1 cellular context compared by ENCODE assay signal in the genomic region with DNA sequence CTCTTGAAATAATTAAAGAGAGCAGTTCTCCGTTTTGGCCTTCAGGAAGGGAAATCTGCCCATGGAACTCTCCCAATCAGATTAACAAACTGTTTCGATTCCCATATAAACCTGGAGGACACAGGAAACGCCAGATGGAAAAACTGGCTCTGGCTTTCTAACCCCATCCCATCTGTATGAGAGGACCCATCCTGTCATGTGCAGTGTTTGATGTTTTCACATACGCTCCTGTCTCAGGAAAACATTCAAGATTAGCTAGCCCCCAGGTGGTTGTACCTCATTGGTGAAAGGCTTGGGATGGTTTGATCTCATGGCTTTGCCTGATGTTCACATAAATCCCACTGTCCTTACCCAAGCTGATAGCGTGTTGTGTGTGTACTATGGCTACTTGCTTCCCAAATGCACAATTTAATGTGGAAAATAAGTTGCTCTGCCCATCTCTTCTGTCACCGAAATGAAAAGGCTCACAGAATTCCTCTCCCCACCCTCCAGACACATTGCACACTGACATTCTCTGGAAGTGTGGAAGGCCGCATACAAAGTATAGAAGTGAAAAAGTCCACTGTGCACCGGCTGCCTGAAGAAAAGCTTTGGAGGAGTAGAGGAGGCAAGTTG.
A peak's percentile ranks its signal among the peaks of the same experiment; 100 is the strongest.
TF ChIP-seq lines count a peak whose summit lies in the region.

No MANE protein-coding gene starts in this region.

TF ChIP-seq in endothelial cell of umbilical vein, 7 proteins besides CTCF, POLR2A, EP300 and RAD21:
- no peak for TF ChIP-seq MYC (IDR thresholded peaks at IDR 0.05; ENCODE audit: low read depth, low read length)
- TF ChIP-seq FOS (IDR thresholded peaks at IDR 0.05; ENCODE audit: borderline replicate concordance, insufficient read depth, low read length), result no peak
- TF ChIP-seq POLR2AphosphoS5 (IDR thresholded peaks at IDR 0.05; ENCODE audit: insufficient read depth, low read depth, low read length), result peak; percentile 79
